ENCODE assay signal across 1 cellular context in genomic region chr2:8090748-8091700, GRCh38.
TF ChIP-seq lines count a peak whose summit lies in the region.

No MANE protein-coding gene starts in this region.

TF ChIP-seq in HepG2, 621 proteins besides CTCF, POLR2A, EP300 and RAD21 (continued from another document and continues in another):
- TF ChIP-seq SRF (IDR thresholded peaks at IDR 0.05; ENCODE audit: low read depth, low read length) (peak; percentile 29; the same call in 1 of the 2 replicates), RBAK (CRISPR knock-in tag; IDR thresholded peaks at IDR 0.05) (no peak), TCF7 (IDR thresholded peaks at IDR 0.05; ENCODE audit: low read depth) (peak; percentile 82), DMAP1 (CRISPR knock-in tag; IDR thresholded peaks at IDR 0.05) (peak; percentile 62; the same call in 1 of the 2 replicates), CEBPZ (IDR thresholded peaks at IDR 0.05; ENCODE audit: low read length) (no peak), HNRNPK (IDR thresholded peaks at IDR 0.05; ENCODE audit: low read depth, low read length, poor library complexity, severe bottlenecking) (no peak), DMTF1 (CRISPR knock-in tag; IDR thresholded peaks at IDR 0.05) (peak; percentile 29; the same call in 1 of the 2 replicates), HMGA1 (CRISPR knock-in tag; conservative IDR thresholded peaks at IDR 0.05) (no peak), YEATS4 (CRISPR knock-in tag; IDR thresholded peaks at IDR 0.05; ENCODE audit: borderline replicate concordance) (no peak), ZNF597 (CRISPR knock-in tag; IDR thresholded peaks at IDR 0.05) (no peak), LBX2 (CRISPR knock-in tag; IDR thresholded peaks at IDR 0.05; ENCODE audit: borderline replicate concordance) (no peak), CREM (IDR thresholded peaks at IDR 0.05) (peak; percentile 74), CREM (CRISPR knock-in tag; IDR thresholded peaks at IDR 0.05) (no peak), SKI (IDR thresholded peaks at IDR 0.05; ENCODE audit: partially characterized antibody) (peak; percentile 95), ZNF335 (CRISPR knock-in tag; IDR thresholded peaks at IDR 0.05) (peak; percentile 59; the same call in 1 of the 2 replicates), KDM3A (CRISPR knock-in tag; IDR thresholded peaks at IDR 0.05; ENCODE audit: low read depth) (no peak), ZNF484 (CRISPR knock-in tag; IDR thresholded peaks at IDR 0.05; ENCODE audit: borderline replicate concordance, low read depth) (no peak), JUNB (CRISPR knock-in tag; IDR thresholded peaks at IDR 0.05; ENCODE audit: borderline replicate concordance) (no peak; the same call in 1 of the 2 replicates), ATRX (CRISPR knock-in tag; IDR thresholded peaks at IDR 0.05; ENCODE audit: borderline replicate concordance) (no peak), ZNF83 (CRISPR knock-in tag; IDR thresholded peaks at IDR 0.05; ENCODE audit: borderline replicate concordance) (no peak), GZF1 (CRISPR knock-in tag; IDR thresholded peaks at IDR 0.05) (no peak), AGO2 (optimal IDR thresholded peaks at IDR 0.05; ENCODE audit: low read depth, low read length) (no peak), TARDBP (CRISPR knock-in tag; IDR thresholded peaks at IDR 0.05) (peak; percentile 82), NR1H2 (CRISPR knock-in tag; IDR thresholded peaks at IDR 0.05; ENCODE audit: borderline replicate concordance, low read depth) (peak; percentile 29; the same call in 1 of the 2 replicates), LRRFIP1 (CRISPR knock-in tag; conservative IDR thresholded peaks at IDR 0.05) (no peak), GTF2F1 (IDR thresholded peaks at IDR 0.05; ENCODE audit: low read length) (no peak), ZNF451 (CRISPR knock-in tag; IDR thresholded peaks at IDR 0.05) (no peak), ZBTB37 (CRISPR knock-in tag; IDR thresholded peaks at IDR 0.05) (peak; percentile 66; the same call in 1 of the 2 replicates), HNF4A (CRISPR knock-in tag; IDR thresholded peaks at IDR 0.05) (peak; percentile 85), MYNN (CRISPR knock-in tag; IDR thresholded peaks at IDR 0.05; ENCODE audit: low read depth) (no peak), CC2D1A (CRISPR knock-in tag; IDR thresholded peaks at IDR 0.05) (0 out of 2 replicates have a peak, but pooled peaks have one; percentile 37), ZNF546 (CRISPR knock-in tag; conservative IDR thresholded peaks at IDR 0.05) (no peak), HMG20B (CRISPR knock-in tag; conservative IDR thresholded peaks at IDR 0.05) (peak; percentile 56), ASH2L (IDR thresholded peaks at IDR 0.05; ENCODE audit: insufficient read length, low read depth, low read length) (peak; percentile 54), KLF12 (CRISPR knock-in tag; IDR thresholded peaks at IDR 0.05; ENCODE audit: borderline replicate concordance) (no peak), ZNF766 (CRISPR knock-in tag; IDR thresholded peaks at IDR 0.05; ENCODE audit: borderline replicate concordance) (no peak), ZNF331 (CRISPR knock-in tag; IDR thresholded peaks at IDR 0.05) (peak; percentile 85; the same call in 1 of the 2 replicates), NR0B2 (CRISPR knock-in tag; IDR thresholded peaks at IDR 0.05) (no peak), NR2F6 (IDR thresholded peaks at IDR 0.05) (peak; percentile 87), NR2F6 (CRISPR knock-in tag; IDR thresholded peaks at IDR 0.05) (peak; percentile 88), EZH2 (conservative IDR thresholded peaks at IDR 0.05; ENCODE audit: low read depth, low read length) (no peak), WIZ (CRISPR knock-in tag; IDR thresholded peaks at IDR 0.05) (peak; percentile 84; the same call in 1 of the 2 replicates), ZNF260 (CRISPR knock-in tag; IDR thresholded peaks at IDR 0.05; ENCODE audit: borderline replicate concordance, low read depth) (no peak), ATF7 (IDR thresholded peaks at IDR 0.05) (no peak), ATF7 (CRISPR knock-in tag; IDR thresholded peaks at IDR 0.05) (peak; percentile 89), ATF2 (CRISPR knock-in tag; IDR thresholded peaks at IDR 0.05) (peak; percentile 44), RFX5 (IDR thresholded peaks at IDR 0.05; ENCODE audit: low read depth, low read length) (no peak), STAT6 (CRISPR knock-in tag; IDR thresholded peaks at IDR 0.05; ENCODE audit: borderline replicate concordance) (peak; percentile 77; the same call in 1 of the 2 replicates), ZSCAN20 (CRISPR knock-in tag; IDR thresholded peaks at IDR 0.05; ENCODE audit: borderline replicate concordance) (no peak; the same call in 1 of the 2 replicates), ZBTB44 (CRISPR knock-in tag; IDR thresholded peaks at IDR 0.05) (peak; percentile 55; the same call in 1 of the 2 replicates), ZNF792 (CRISPR knock-in tag; IDR thresholded peaks at IDR 0.05) (peak; percentile 94), ZNF768 (CRISPR knock-in tag; IDR thresholded peaks at IDR 0.05) (no peak)
